In the genomic region with DNA sequence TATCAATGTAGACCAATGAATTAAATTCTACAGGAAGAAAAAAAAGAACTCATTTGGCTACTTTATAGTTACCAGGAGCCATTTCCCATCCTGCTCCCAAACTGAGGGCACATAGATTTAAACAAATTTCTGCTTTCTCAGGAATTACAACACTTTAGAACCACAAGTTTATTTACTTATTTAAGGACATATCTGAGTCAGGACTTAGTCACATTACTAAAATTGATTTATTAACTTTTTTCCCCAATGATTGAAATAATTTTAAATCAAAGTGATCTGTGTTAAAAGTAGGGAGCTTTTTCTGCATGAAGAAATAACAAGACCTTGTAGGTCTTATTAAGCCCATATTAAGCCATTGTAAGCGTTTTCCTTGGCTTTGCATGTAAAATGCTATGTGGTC, we compare ENCODE assay signal across 22 cellular contexts.
DNase-seq lines count a peak whose midpoint lies in the region; ATAC-seq and TF ChIP-seq lines count a peak whose summit lies in the region.
"Had no signal": no experiment of that assay in that cellular context is flagged by ENCODE, and none has a peak within 500 bp of the region (broad histone marks: within the 10 kb centered on the region; RNA-seq: fewer than 3 reads in every experiment).

No MANE protein-coding gene starts in this region.

- no peak overlapping the region for H2BK120ac ChIP-seq in IMR-90 (ENCODE audit: low read depth, low read length)

- no peak overlapping the region for H3K27ac Mint-ChIP-seq in T-cell
- H3K27ac Mint-ChIP-seq: CD4-positive, alpha-beta memory T cell had no signal

- no peak overlapping the region for H3K9ac ChIP-seq in IMR-90 (ENCODE audit: low read depth, low read length)
- H3K9ac ChIP-seq: KMS-11 had no signal

- no peaks in the 10 kb centered on the region; the same call in 1 of the 2 replicates for H3K9me1 ChIP-seq in IMR-90 (ENCODE audit: insufficient read depth, low read length)

- CTCF ChIA-PET in IMR-90 (lab: Yijun Ruan, JAX) (no interaction called here), T-cell (lab: Charles Lee) (no interaction called here)

- TF ChIP-seq CTCF in AG09309 (IDR thresholded peaks at IDR 0.05; ENCODE audit: control insufficient read depth, insufficient read depth, low read depth, low read length, missing control alignments) (no peak), IMR-90 (conservative IDR thresholded peaks at IDR 0.05; ENCODE audit: low read depth, low read length) (no peak), retinal pigment epithelial cell (conservative IDR thresholded peaks at IDR 0.05; ENCODE audit: low read depth, low read length) (no peak), esophagus muscularis mucosa (IDR thresholded peaks at IDR 0.05) (no peak)

- no peak overlapping the region for H3K27ac ChIP-seq in IMR-90 (ENCODE audit: insufficient read depth, low read length)
- no peak overlapping the region for H3K27ac ChIP-seq in esophagus muscularis mucosa (replicated peaks in 1 of 4)
- H3K27ac ChIP-seq: KMS-11, PC-9 had no signal

- no peak overlapping the region for H3K14ac ChIP-seq in IMR-90 (replicated peaks; ENCODE audit: low read depth, low read length)

- TF ChIP-seq RAD21 in IMR-90 (IDR thresholded peaks at IDR 0.05; ENCODE audit: low read length) = no peak

- TF ChIP-seq EP300 in esophagus muscularis mucosa (IDR thresholded peaks at IDR 0.05) = no peak

- H2BK20ac ChIP-seq in IMR-90 (ENCODE audit: low read depth, low read length) = no peak overlapping the region

- no peak for TF ChIP-seq POLR2A in IMR-90 (IDR thresholded peaks at IDR 0.05; ENCODE audit: low read depth, low read length)
- no peak for TF ChIP-seq POLR2A in esophagus muscularis mucosa (IDR thresholded peaks at IDR 0.05; ENCODE audit: low read depth)

- in situ Hi-C loops in IMR-90 (cut with MboI; ENCODE audit: low sequenced_read_pairs) = no loop called here

- H2BK5ac ChIP-seq in IMR-90 (ENCODE audit: low read depth, low read length, poor library complexity, severe bottlenecking) = no peak overlapping the region

- H3K27me3 Mint-ChIP-seq in activated T-cell treated with anti-CD3 and anti-CD28 coated beads, Interleukin-2, amount 50 U/mL, for 4 hours (ENCODE audit: low read depth) = no peaks in the 10 kb centered on the region
- no peaks in the 10 kb centered on the region for H3K27me3 Mint-ChIP-seq in T-cell
- H3K27me3 Mint-ChIP-seq: CD4-positive, alpha-beta memory T cell had no signal

- H4K8ac ChIP-seq in IMR-90 (ENCODE audit: low read depth in 2 of 2, low read length in 2 of 2) = no peak overlapping the region

- POLR2A ChIA-PET in IMR-90 (lab: Charles Lee; ENCODE audit: unreplicated experiment) = no interaction called here
- POLR2A ChIA-PET in T-cell (lab: Charles Lee) = no interaction called here

- H4K20me1 ChIP-seq in IMR-90 (ENCODE audit: insufficient read depth, low read length) = no peaks in the 10 kb centered on the region

- no peak overlapping the region for H3K4ac ChIP-seq in IMR-90 (ENCODE audit: low read depth, low read length)

- H3K36me3 Mint-ChIP-seq in activated T-cell treated with anti-CD3 and anti-CD28 coated beads, Interleukin-2, amount 50 U/mL, for 4 hours (ENCODE audit: insufficient read depth) = no peaks in the 10 kb centered on the region
- no peaks in the 10 kb centered on the region for H3K36me3 Mint-ChIP-seq in T-cell
- H3K36me3 Mint-ChIP-seq: CD4-positive, alpha-beta memory T cell had no signal

- dilution Hi-C loops in IMR-90 (cut with HindIII; ENCODE audit: low sequenced_read_pairs, unreplicated experiment) = no loop called here

- H3K4me3 ChIP-seq in AG09309 (ENCODE audit: control insufficient read depth, low read depth, low read length) = no peak overlapping the region
- no peak overlapping the region for H3K4me3 ChIP-seq in IMR-90 (ENCODE audit: insufficient read depth, low read depth, low read length)
- no peak overlapping the region for H3K4me3 ChIP-seq in retinal pigment epithelial cell (ENCODE audit: low read length)
- H3K4me3 ChIP-seq in esophagus muscularis mucosa = no peak overlapping the region
- H3K4me3 ChIP-seq: GM12878, PC-9 had no signal

- H3K4me1 Mint-ChIP-seq in activated T-cell treated with anti-CD3 and anti-CD28 coated beads, Interleukin-2, amount 50 U/mL, for 4 hours (ENCODE audit: low read depth) = no peaks in the 10 kb centered on the region
- no peaks in the 10 kb centered on the region for H3K4me1 Mint-ChIP-seq in T-cell
- H3K4me1 Mint-ChIP-seq: CD4-positive, alpha-beta memory T cell had no signal

- H2AK9ac ChIP-seq in IMR-90 (replicated peaks; ENCODE audit: low read depth, low read length, poor library complexity) = no peak overlapping the region

- H3K4me2 ChIP-seq in IMR-90 (ENCODE audit: low read depth, low read length) = no peak overlapping the region
- H3K4me2 ChIP-seq: KMS-11, PC-9 had no signal

- H3K23ac ChIP-seq in IMR-90 (ENCODE audit: low read depth, low read length) = no peak overlapping the region

- no TSS peak for BruUV-seq in IMR-90 (replicated peaks; lab: Mats Ljungman, UMichigan)

- H3K36me3 ChIP-seq in IMR-90 (ENCODE audit: control insufficient read depth, insufficient read depth, low read length) (no peaks in the 10 kb centered on the region), esophagus muscularis mucosa (no peaks in the 10 kb centered on the region)

- H3K9me3 ChIP-seq in IMR-90 (ENCODE audit: control insufficient read depth, insufficient read depth, low read length) (no peaks in the 10 kb centered on the region), esophagus muscularis mucosa (no peaks in the 10 kb centered on the region)
- H3K9me3 ChIP-seq: BE2C had no signal

- H2AFZ ChIP-seq in IMR-90 (replicated peaks; ENCODE audit: low read length, poor library complexity) = no peak overlapping the region
- H2AFZ ChIP-seq: PC-9 had no signal

- H3K4me1 ChIP-seq in IMR-90 (ENCODE audit: control insufficient read depth, insufficient read depth, low read length) (no peaks in the 10 kb centered on the region), esophagus muscularis mucosa (no peaks in the 10 kb centered on the region)

- H3K9me3 Mint-ChIP-seq in activated T-cell treated with anti-CD3 and anti-CD28 coated beads, Interleukin-2, amount 50 U/mL, for 4 hours = no peaks in the 10 kb centered on the region
- no peaks in the 10 kb centered on the region for H3K9me3 Mint-ChIP-seq in T-cell

- H3K27me3 ChIP-seq in IMR-90 (ENCODE audit: control insufficient read depth, insufficient read depth, low read length) (peaks cover 3% of the 10 kb centered on the region), esophagus muscularis mucosa (no peaks in the 10 kb centered on the region)
- H3K27me3 ChIP-seq: BE2C had no signal

- DNase-seq in AG09309 (ENCODE audit: low read depth) (peak; percentile 18), IMR-90 (peak; percentile 23), fibroblast of gingiva (ENCODE audit: low read depth) (peak; percentile 3), retinal pigment epithelial cell (ENCODE audit: low read depth) (peak; percentile 40), T-cell (no peak), SIG-M5 (lab: John Stamatoyannopoulos, UW) (no peak), esophagus muscularis mucosa (ENCODE audit: extremely low spot score) (no peak)
- no peak for DNase-seq in activated T-cell treated with anti-CD3 and anti-CD28 coated beads, Interleukin-2, amount 50 U/mL, for 4 hours
- DNase-seq: ACHN; BE2C; Calu3; CD4-positive, alpha-beta memory T cell; GOT3; MM.1S; NCI-H1092 treated with DMSO at 0.1 percent for 48 hours; NCI-H2081 treated with DMSO at 0.1 percent for 48 hours; NCI-H510A; NCI-H774; PC-9 had no signal

- no peak overlapping the region for H4K91ac ChIP-seq in IMR-90 (ENCODE audit: insufficient read depth, low read depth, low read length)

- H3K56ac ChIP-seq in IMR-90 (ENCODE audit: extremely low read depth, insufficient read depth, low read length) = no peak overlapping the region

- WGBS in IMR-90 (ENCODE audit: extremely low coverage in 2 of 2, insufficient read length in 1 of 2), 2 experiments = no CpG with 5 or more reads among the region's 1 CpG
- 80% methylated on average over 1 of the region's 1 CpG for WGBS in esophagus muscularis mucosa

- intact Hi-C loops in IMR-90 (cut with micrococcal nuclease) = loop anchor here (10.0 kb wide), 1 partner anchor 286 kb away; a partner anchor contains a TSS
- intact Hi-C loops in esophagus muscularis mucosa (cut with DNase I) = no loop called here

- H3K79me1 ChIP-seq in IMR-90 (ENCODE audit: low read depth in 1 of 2, low read length in 2 of 2) = no peaks in the 10 kb centered on the region

- H2AK5ac ChIP-seq in IMR-90 (ENCODE audit: low read depth, low read length) = no peak overlapping the region

- H2BK15ac ChIP-seq in IMR-90 (ENCODE audit: low read depth, low read length) = no peak overlapping the region

- H3K4me3 Mint-ChIP-seq in activated T-cell treated with anti-CD3 and anti-CD28 coated beads, Interleukin-2, amount 50 U/mL, for 4 hours = no peak overlapping the region
- no peak overlapping the region for H3K4me3 Mint-ChIP-seq in T-cell
- H3K4me3 Mint-ChIP-seq: CD4-positive, alpha-beta memory T cell had no signal

- no peak overlapping the region for H4K5ac ChIP-seq in IMR-90 (ENCODE audit: low read depth, low read length)

- H3K18ac ChIP-seq in IMR-90 (ENCODE audit: low read depth, low read length) = no peak overlapping the region

- no peak; the same call in 1 of the 2 replicates for ATAC-seq in IMR-90 (ENCODE audit: low read depth)
- ATAC-seq in activated T-cell treated with anti-CD3 and anti-CD28 coated beads, Interleukin-2, amount 50 U/mL, for 4 hours = no peak
- no peak for ATAC-seq in T-cell (replicated peaks in 1 of 4)
- ATAC-seq: GM12878, HepG2 had no signal

TF ChIP-seq in IMR-90, 13 proteins besides CTCF, POLR2A, EP300 and RAD21:
- no peak for TF ChIP-seq BHLHE40 (IDR thresholded peaks at IDR 0.05; ENCODE audit: low read depth, low read length)
- peak; percentile 7; the same call in 1 of the 2 replicates for TF ChIP-seq CEBPB (IDR thresholded peaks at IDR 0.05; ENCODE audit: low read depth, low read length)

Comparison
In these comparisons a context has a peak if more than half of its experiments do, and no peak if none do; other contexts are left out.
1. DNase-seq: peak in AG09309 (single experiment), IMR-90 (single experiment), fibroblast of gingiva (single experiment) and retinal pigment epithelial cell (single experiment); none in activated T-cell treated with anti-CD3 and anti-CD28 coated beads, Interleukin-2, amount 50 U/mL, for 4 hours (single experiment), T-cell (0 of 34), SIG-M5 (single experiment) and esophagus muscularis mucosa (single experiment).